Comparison of ENCODE assay signal across 25 cellular contexts in the genomic region with DNA sequence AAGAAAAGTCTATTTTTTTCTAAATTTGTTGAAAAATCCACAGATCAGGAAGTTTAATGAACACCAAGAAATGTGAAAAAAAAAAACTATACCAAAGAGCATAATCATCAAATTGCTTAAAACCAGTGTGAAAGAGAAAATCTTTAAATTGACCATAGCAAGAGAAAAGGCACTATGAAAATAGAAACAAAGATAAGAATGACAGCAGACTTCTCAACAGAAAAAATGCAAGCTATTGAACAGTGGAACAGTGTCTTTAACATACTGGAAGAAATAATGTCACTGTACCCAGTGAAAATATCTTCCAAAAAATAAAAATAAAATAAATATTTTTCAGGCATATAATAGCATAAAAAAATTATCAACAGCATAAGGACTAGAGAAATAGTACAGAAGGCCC.
"Had no signal": no experiment of that assay in that cellular context is flagged by ENCODE, and none has a peak within 500 bp of the region (broad histone marks: within the 10 kb centered on the region; RNA-seq: fewer than 3 reads in every experiment).

No MANE protein-coding gene starts in this region.

- FAIRE-seq: endothelial cell of umbilical vein, keratinocyte had no signal

- H3K27ac ChIP-seq: esophagus muscularis mucosa, foreskin keratinocyte, heart right ventricle, lower lobe of right lung, prostate gland, right atrium auricular region, sigmoid colon, stomach, thyroid gland, vagina had no signal

- H3K36me3 ChIP-seq: esophagus muscularis mucosa, heart right ventricle, lower lobe of right lung, prostate gland, right atrium auricular region, sigmoid colon, stomach, thyroid gland, vagina had no signal

- H3K27me3 ChIP-seq: esophagus muscularis mucosa, foreskin keratinocyte, right atrium auricular region, sigmoid colon, stomach, thyroid gland, vagina had no signal

- H3K9me3 ChIP-seq: prostate gland, thyroid gland had no signal

- H3K4me3 ChIP-seq: esophagus muscularis mucosa, heart right ventricle, lower lobe of right lung, prostate gland, right atrium auricular region, sigmoid colon, stomach, thyroid gland, vagina had no signal

- DNase-seq: dermis blood vessel endothelial cell; effector memory CD4-positive, alpha-beta T cell; foreskin keratinocyte; glutamatergic neuron; heart right ventricle; hippocampal formation; left ventricle myocardium superior; lower lobe of right lung; naive thymus-derived CD8-positive, alpha-beta T cell; nephron progenitor cell; nucleus accumbens; sigmoid colon; stimulated activated CD4-positive, alpha-beta T cell treated with anti-CD3 and anti-CD28 coated beads, Interleukin-2, amount 100 ng/mL, for 24 hours; stimulated activated CD4-positive, alpha-beta T cell treated with anti-CD3 and anti-CD28 coated beads, Interleukin-4, amount 100 ng/mL, for 24 hours; stimulated activated naive CD4-positive, alpha-beta T cell treated with Interleukin-2 at 50 U/mL for 16 hours; stomach; thyroid gland; trophoblast cell had no signal

- H3K4me1 ChIP-seq: esophagus muscularis mucosa, foreskin keratinocyte, heart right ventricle, lower lobe of right lung, prostate gland, right atrium auricular region, sigmoid colon, stomach, thyroid gland, vagina had no signal

- ATAC-seq: foreskin keratinocyte; heart right ventricle; left ventricle myocardium superior; lower lobe of right lung; naive thymus-derived CD8-positive, alpha-beta T cell; stimulated activated effector memory CD8-positive, alpha-beta T cell treated with anti-CD3 and anti-CD28 coated beads, Interleukin-12 subunit alpha, Interleukin-12 subunit beta, amount 100 ng/mL, for 72 hours had no signal
